Comparison of ENCODE assay signal across 31 cellular contexts in the genomic region with DNA sequence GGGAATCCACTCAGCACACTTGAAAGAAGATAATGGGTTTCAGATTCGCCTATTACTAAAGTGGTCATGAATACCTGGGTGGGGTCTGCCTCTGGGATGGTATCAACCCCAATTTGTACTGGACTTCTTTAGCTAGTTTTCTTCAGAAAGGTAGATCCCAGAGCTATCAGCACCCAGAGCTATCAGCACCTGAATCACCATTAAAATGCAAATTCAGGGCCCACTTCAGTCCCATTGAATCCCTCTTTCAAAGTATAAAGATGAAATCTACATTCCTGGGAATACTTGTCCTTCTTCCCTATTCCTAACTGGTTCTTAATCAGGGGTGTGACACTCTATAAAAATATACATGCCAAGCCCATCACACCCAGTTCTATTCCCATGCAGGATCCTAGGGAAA.
"Had no signal": no experiment of that assay in that cellular context is flagged by ENCODE, and none has a peak within 500 bp of the region (broad histone marks: within the 10 kb centered on the region; RNA-seq: fewer than 3 reads in every experiment).

No MANE protein-coding gene starts in this region.

- H3K36me3 ChIP-seq: adrenal gland, breast epithelium, Peyer's patch, SJSA1 had no signal

- H3K27ac ChIP-seq: adrenal gland, body of pancreas, breast epithelium, Peyer's patch, SJSA1 had no signal

- DNase-seq: activated CD4-positive, alpha-beta T cell treated with anti-CD3 and anti-CD28 coated beads for 36 hours; activated CD4-positive, alpha-beta T cell treated with anti-CD3 and anti-CD28 coated beads, Interleukin-2, amount 10 ng/mL, durations not matched to agents 7 days and 5 days; activated CD4-positive, alpha-beta T cell treated with anti-CD3 and anti-CD28 coated beads, Interleukin-2, amount 50 U/mL, for 48 hours; activated CD8-positive, alpha-beta memory T cell treated with anti-CD3 and anti-CD28 coated beads, Interleukin-2, amount 50 U/mL, for 4 hours; activated CD8-positive, alpha-beta T cell treated with anti-CD3 and anti-CD28 coated beads, Interleukin-2, amount 10 ng/mL, durations not matched to agents 7 days and 5 days; activated gamma-delta T cell treated with Interleukin-2 at 50 U/mL for 16 hours; activated naive CD4-positive, alpha-beta T cell treated with anti-CD3 and anti-CD28 coated beads for 36 hours; activated T-cell treated with anti-CD3 and anti-CD28 coated beads for 4 hours; activated T-cell treated with anti-CD3 and anti-CD28 coated beads, Interleukin-2, amount 50 U/mL, for 4 hours; adrenal gland; body of pancreas; MM.1S; MV-4-11; NCI-H1092; NCI-H1436 treated with DMSO at 0.1 percent for 48 hours; NCI-H1694 treated with DMSO at 0.1 percent for 48 hours; NCI-H2029; NCI-H2107; NCI-H226; NCI-H446 treated with DMSO at 0.1 percent for 48 hours; NCI-H526; NK-92 treated with Interleukin-12 subunit alpha and Interleukin-12 subunit beta, amount 100 ng/mL, for 24 hours; PC-3; Peyer's patch; RPMI8226; SHP77 treated with DMSO at 0.1 percent for 48 hours; SK-N-SH had no signal

- H3K27me3 ChIP-seq: adrenal gland, body of pancreas, breast epithelium, Peyer's patch, SJSA1 had no signal

- H3K4me3 ChIP-seq: adrenal gland, body of pancreas, breast epithelium, Peyer's patch, SJSA1 had no signal

- ATAC-seq: activated CD4-positive, alpha-beta T cell treated with anti-CD3 and anti-CD28 coated beads for 36 hours; activated CD4-positive, CD25-positive, alpha-beta regulatory T cell treated with anti-CD3 and anti-CD28 coated beads, Interleukin-2, amount 50 U/mL, for 24 hours; activated CD8-positive, alpha-beta T cell treated with anti-CD3 and anti-CD28 coated beads, Interleukin-2, amount 10 ng/mL, durations not matched to agents 7 days and 5 days; activated naive CD4-positive, alpha-beta T cell treated with anti-CD3 and anti-CD28 coated beads, Interleukin-2, amount 50 U/mL, for 72 hours; activated T-cell treated with anti-CD3 and anti-CD28 coated beads, Interleukin-2, amount 50 U/mL, for 4 hours; body of pancreas; PC-3 had no signal

- H3K9me3 ChIP-seq: adrenal gland, body of pancreas, breast epithelium, Peyer's patch, SJSA1, SK-N-SH had no signal

- H3K4me1 ChIP-seq: adrenal gland, body of pancreas, breast epithelium, Peyer's patch, SJSA1 had no signal

- H3K9ac ChIP-seq: SK-N-SH had no signal
